Comparison of ENCODE assay signal across 7 cellular contexts in genomic region chr6:42963855-42964605, GRCh38.
A peak's percentile ranks its signal among the peaks of the same experiment; 100 is the strongest.
DNase-seq lines count a peak whose midpoint lies in the region; ATAC-seq and TF ChIP-seq lines count a peak whose summit lies in the region.

No MANE protein-coding gene starts in this region.

- DNase-seq in ELF-1 (ENCODE audit: low read depth, low spot score) = peak; percentile 89
- peak; percentile 74 for DNase-seq in KBM-7
- DNase-seq in activated CD4-positive, alpha-beta T cell treated with anti-CD3 and anti-CD28 coated beads for 48 hours = peak; percentile 58
- DNase-seq in iPS DF 19.7 (ENCODE audit: low read depth, low spot score) = peak; percentile 71
- DNase-seq in germinal center (ENCODE audit: low spot score) = no peak
- DNase-seq in tibial artery = no peak

- no peaks in the 10 kb centered on the region for H3K27me3 ChIP-seq in tibial artery

- H3K27ac ChIP-seq in tibial artery = no peak overlapping the region

- peaks cover 33 to 70% (median 56%) of the 10 kb centered on the region in 3 donors for H3K36me3 ChIP-seq in tibial artery

- in situ Hi-C loops in KBM-7 (cut with MboI; ENCODE audit: low pct_unique_long_range_greater_than_20kb, low sequenced_read_pairs) = no loop called here

- no peaks in the 10 kb centered on the region for H3K9me3 ChIP-seq in tibial artery

- no peak for TF ChIP-seq CTCF in tibial artery (IDR thresholded peaks at IDR 0.05)

- intact Hi-C loops in tibial artery (cut with DNase I; ENCODE audit: low total_unique reads) = no loop called here

- H3K4me1 ChIP-seq in tibial artery = peaks cover 6 to 20% (median 11%) of the 10 kb centered on the region in 4 donors

- H3K4me3 ChIP-seq in tibial artery = no peak overlapping the region

- ATAC-seq in HG03097 (IDR thresholded peaks at IDR 0.05; ENCODE audit: low FRiP score, unreplicated experiment) = no peak

Comparison
In these comparisons a context has a peak if more than half of its experiments do, and no peak if none do; other contexts are left out.
1. DNase-seq: peak in ELF-1 (single experiment), KBM-7 (single experiment), activated CD4-positive, alpha-beta T cell treated with anti-CD3 and anti-CD28 coated beads for 48 hours (single experiment) and iPS DF 19.7 (single experiment); none in germinal center (single experiment) and tibial artery (0 of 2).